1 cellular context compared by ENCODE assay signal in genomic region chr4:81446634-81447033, GRCh38.
TF ChIP-seq lines count a peak whose summit lies in the region.

No MANE protein-coding gene starts in this region.

TF ChIP-seq in WTC11, 78 proteins besides CTCF, POLR2A, EP300 and RAD21 (continued from another document):
- TF ChIP-seq ETV6 (CRISPR knock-in tag; IDR thresholded peaks at IDR 0.05), result no peak
- no peak for TF ChIP-seq TP53 (CRISPR knock-in tag; IDR thresholded peaks at IDR 0.05)
- TF ChIP-seq IRF2 (CRISPR knock-in tag; IDR thresholded peaks at IDR 0.05; ENCODE audit: borderline replicate concordance, low read depth), result no peak
- TF ChIP-seq PREB (CRISPR knock-in tag; IDR thresholded peaks at IDR 0.05; ENCODE audit: borderline replicate concordance), result no peak
- TF ChIP-seq RORB (CRISPR knock-in tag; IDR thresholded peaks at IDR 0.05), result no peak
- no peak for TF ChIP-seq NR3C1 (CRISPR knock-in tag; conservative IDR thresholded peaks at IDR 0.05; ENCODE audit: low read depth)
- no peak for TF ChIP-seq MXD4 (CRISPR knock-in tag; IDR thresholded peaks at IDR 0.05; ENCODE audit: borderline replicate concordance)
- TF ChIP-seq ZNF423 (CRISPR knock-in tag; IDR thresholded peaks at IDR 0.05), result no peak
- no peak for TF ChIP-seq OVOL2 (CRISPR knock-in tag; IDR thresholded peaks at IDR 0.05; ENCODE audit: borderline replicate concordance)
- no peak for TF ChIP-seq ZNF138 (CRISPR knock-in tag; conservative IDR thresholded peaks at IDR 0.05)
- TF ChIP-seq ATF1 (CRISPR knock-in tag; IDR thresholded peaks at IDR 0.05), result no peak
- no peak for TF ChIP-seq PRRX2 (CRISPR knock-in tag; IDR thresholded peaks at IDR 0.05)
- TF ChIP-seq E2F1 (CRISPR knock-in tag; IDR thresholded peaks at IDR 0.05), result no peak
- no peak for TF ChIP-seq ATF6 (CRISPR knock-in tag; IDR thresholded peaks at IDR 0.05)
- no peak for TF ChIP-seq ZNF396 (CRISPR knock-in tag; IDR thresholded peaks at IDR 0.05; ENCODE audit: borderline replicate concordance)
- TF ChIP-seq AR (CRISPR knock-in tag; IDR thresholded peaks at IDR 0.05), result no peak
- no peak for TF ChIP-seq ATF2 (CRISPR knock-in tag; IDR thresholded peaks at IDR 0.05; ENCODE audit: borderline replicate concordance, low read depth)
TF ChIP-seq in WTC11: peak in this region for 0.
